8 cellular contexts compared by ENCODE assay signal in the genomic region with DNA sequence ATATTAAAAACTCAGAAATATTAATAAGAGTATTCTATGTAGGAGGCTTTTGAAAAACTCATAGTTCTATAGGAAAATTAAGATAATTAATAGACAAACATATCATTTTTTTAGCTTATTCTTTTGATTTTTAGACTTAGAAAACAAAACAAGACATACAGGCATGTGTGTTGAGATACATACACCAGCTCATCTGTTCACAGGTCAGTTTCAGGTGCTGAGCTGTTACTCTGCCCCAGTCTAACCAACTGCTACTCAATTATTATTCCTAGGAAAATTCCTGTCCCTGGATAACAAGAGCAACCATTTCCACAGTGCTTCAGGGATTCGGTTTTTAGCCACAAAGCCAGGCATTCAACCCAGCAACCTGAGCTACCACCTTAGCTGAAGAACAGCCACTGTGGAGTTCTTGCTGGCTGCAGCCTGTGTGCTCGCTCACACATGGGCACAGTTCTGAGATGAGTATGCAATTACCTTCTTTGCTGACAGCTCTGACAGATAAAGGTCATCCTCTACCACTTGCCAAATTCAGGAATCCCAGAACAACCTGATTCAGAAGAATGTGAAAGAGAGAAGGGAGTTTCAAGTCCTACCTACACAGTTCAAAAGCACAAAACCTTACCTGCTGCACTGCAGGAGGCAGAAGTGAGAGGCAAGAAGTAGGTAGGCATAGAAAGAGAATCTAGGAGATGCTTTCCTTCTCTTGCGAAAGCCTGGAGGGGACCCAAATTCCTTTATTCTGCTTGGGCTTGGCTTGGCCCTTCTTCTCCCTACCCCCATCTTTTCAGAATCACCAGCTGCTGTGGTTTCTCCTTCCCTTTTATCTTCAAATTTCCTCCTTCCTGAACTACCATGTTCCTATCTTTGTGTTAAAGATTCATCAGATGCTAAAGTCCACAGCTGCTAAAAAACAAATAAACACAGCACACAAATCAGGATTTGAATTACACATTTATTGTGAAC.
DNase-seq lines count a peak whose midpoint lies in the region; ATAC-seq and TF ChIP-seq lines count a peak whose summit lies in the region.

No MANE protein-coding gene starts in this region.

- H3K27ac ChIP-seq in skeletal muscle tissue (ENCODE audit: low read depth, low read length) (peak overlapping the region; percentile 23), OCI-LY7 (ENCODE audit: low read depth, low read length, poor library complexity, severe bottlenecking) (no peak overlapping the region)

- TF ChIP-seq CTCF in OCI-LY7 (conservative IDR thresholded peaks at IDR 0.05; ENCODE audit: low read length) = no peak

- H3K36me3 ChIP-seq in skeletal muscle tissue (ENCODE audit: control insufficient read depth in 3 of 3, insufficient read depth in 3 of 3, low read length in 3 of 3) = no peaks in the 10 kb centered on the region
- no peaks in the 10 kb centered on the region for H3K36me3 ChIP-seq in OCI-LY7 (ENCODE audit: insufficient read depth, low read length)

- H3K79me2 ChIP-seq in OCI-LY7 (ENCODE audit: insufficient read depth, low read depth, low read length) = no peaks in the 10 kb centered on the region

- peak overlapping the region in 1 of 3 donors; percentile 65 for H3K9ac ChIP-seq in skeletal muscle tissue (ENCODE audit: low read depth in 1 of 3, low read length in 3 of 3)

- no peak overlapping the region for H3K4me2 ChIP-seq in OCI-LY7 (ENCODE audit: low read length)

- no peak overlapping the region for H3K4me3 ChIP-seq in skeletal muscle tissue (ENCODE audit: low read length in 3 of 3)
- no peak overlapping the region for H3K4me3 ChIP-seq in OCI-LY7 (ENCODE audit: low read depth, low read length, poor library complexity, severe bottlenecking)

- H3K9me2 ChIP-seq in OCI-LY7 (ENCODE audit: insufficient read depth, low read length) = no peaks in the 10 kb centered on the region

- ATAC-seq in HG03469 (IDR thresholded peaks at IDR 0.05; ENCODE audit: unreplicated experiment) = no peak

- CTCF ChIA-PET in OCI-LY7 (lab: Charles Lee; ENCODE audit: unreplicated experiment) = interaction anchor here (0.5 kb wide), 1 partner anchor 238 kb away, joined by 5 read pairs; no protein-coding TSS in a partner anchor

- peak; percentile 74 for DNase-seq in NCI-H2107 treated with DMSO at 0.1 percent for 48 hours (lab: John Stamatoyannopoulos, UW; ENCODE audit: unreplicated experiment)
- no peak for DNase-seq in NCI-H2107 (lab: John Stamatoyannopoulos, UW)
- DNase-seq in NCI-H2196 treated with DMSO at 0.1 percent for 48 hours (lab: John Stamatoyannopoulos, UW; ENCODE audit: unreplicated experiment) = peak; percentile 79
- peak; percentile 64 for DNase-seq in cerebellum (ENCODE audit: low spot score)
- DNase-seq in GM19240 (ENCODE audit: insufficient read length, low spot score) = no peak
- DNase-seq in OCI-LY7 (ENCODE audit: low spot score) = no peak

- no peaks in the 10 kb centered on the region for H3K9me3 ChIP-seq in skeletal muscle tissue (ENCODE audit: control insufficient read depth in 3 of 3, low read length in 3 of 3)
- H3K9me3 ChIP-seq in OCI-LY7 (ENCODE audit: low read length) = no peaks in the 10 kb centered on the region

- no peaks in the 10 kb centered on the region; the same call in 1 of the 2 replicates for H4K20me1 ChIP-seq in OCI-LY7 (ENCODE audit: insufficient read depth, low read length)

- POLR2A ChIA-PET in OCI-LY7 (lab: Charles Lee) = interaction anchor here (0.6 kb wide), 2 partner anchors 55 to 491 kb away, joined by 3 read pairs; no protein-coding TSS in a partner anchor

- H3K4me1 ChIP-seq in skeletal muscle tissue (ENCODE audit: control insufficient read depth in 3 of 3, insufficient read depth in 3 of 3, low read length in 3 of 3) (peaks cover 33 to 53% (median 50%) of the 10 kb centered on the region in 3 donors), OCI-LY7 (ENCODE audit: insufficient read depth, low read length, poor library complexity, severe bottlenecking) (peaks cover 7% of the 10 kb centered on the region)

- no TSS peak for BruUV-seq in OCI-LY7 (replicated peaks; lab: Mats Ljungman, UMichigan)

- H2AFZ ChIP-seq in OCI-LY7 (ENCODE audit: low read length) = no peak overlapping the region

- H3K27me3 ChIP-seq in skeletal muscle tissue (ENCODE audit: control insufficient read depth in 3 of 3, insufficient read depth in 3 of 3, low read length in 3 of 3) = no peaks in the 10 kb centered on the region

- intact Hi-C loops in OCI-LY7 (cut with micrococcal nuclease; ENCODE audit: unreplicated experiment) = no loop called here

Comparison
In these comparisons a context has a peak if more than half of its experiments do, and no peak if none do; other contexts are left out.
1. DNase-seq: peak in NCI-H2107 treated with DMSO at 0.1 percent for 48 hours (single experiment), NCI-H2196 treated with DMSO at 0.1 percent for 48 hours (single experiment) and cerebellum (single experiment); none in NCI-H2107 (single experiment), GM19240 (single experiment) and OCI-LY7 (single experiment).